Comparison of ENCODE assay signal across 27 cellular contexts in genomic region chr21:37797403-37797802, GRCh38.
"Had no signal": no experiment of that assay in that cellular context is flagged by ENCODE, and none has a peak within 500 bp of the region (broad histone marks: within the 10 kb centered on the region; RNA-seq: fewer than 3 reads in every experiment).

No MANE protein-coding gene starts in this region.

- H3K9me3 Mint-ChIP-seq: activated B cell treated with CpG ODN at 0.5 μM for 24 hours; activated CD4-positive, alpha-beta memory T cell treated with anti-CD3 and anti-CD28 coated beads, Interleukin-2, amount 10 ng/mL, durations not matched to agents 7 days and 5 days had no signal

- H3K27me3 ChIP-seq: adrenal gland, SJCRH30 had no signal

- H3K27ac Mint-ChIP-seq: activated B cell treated with CpG ODN at 0.5 μM for 24 hours; activated CD4-positive, alpha-beta memory T cell treated with anti-CD3 and anti-CD28 coated beads, Interleukin-2, amount 10 ng/mL, durations not matched to agents 7 days and 5 days; activated naive CD8-positive, alpha-beta T cell had no signal

- H3K9me3 ChIP-seq: adrenal gland, SJCRH30 had no signal

- H3K36me3 ChIP-seq: adrenal gland, SJCRH30 had no signal

- H3K27me3 Mint-ChIP-seq: activated B cell treated with CpG ODN at 0.5 μM for 24 hours; activated CD4-positive, alpha-beta memory T cell treated with anti-CD3 and anti-CD28 coated beads, Interleukin-2, amount 10 ng/mL, durations not matched to agents 7 days and 5 days had no signal

- H3K27ac ChIP-seq: adrenal gland, RWPE1, SJCRH30 had no signal

- ATAC-seq: Panc1, SK-N-SH treated with all-trans-retinoic acid at 6 μM for 48 hours had no signal

- H3K4me3 ChIP-seq: adrenal gland, SJCRH30 had no signal

- H3K36me3 Mint-ChIP-seq: activated naive CD8-positive, alpha-beta T cell had no signal

- H3K4me1 Mint-ChIP-seq: activated B cell treated with CpG ODN at 0.5 μM for 24 hours; activated CD4-positive, alpha-beta memory T cell treated with anti-CD3 and anti-CD28 coated beads, Interleukin-2, amount 10 ng/mL, durations not matched to agents 7 days and 5 days had no signal

- H3K4me3 Mint-ChIP-seq: activated B cell treated with CpG ODN at 0.5 μM for 24 hours; activated CD4-positive, alpha-beta memory T cell treated with anti-CD3 and anti-CD28 coated beads, Interleukin-2, amount 10 ng/mL, durations not matched to agents 7 days and 5 days; activated naive CD8-positive, alpha-beta T cell had no signal

- DNase-seq: activated B cell treated with CpG ODN at 0.5 μM for 24 hours; activated CD4-positive, alpha-beta memory T cell treated with anti-CD3 and anti-CD28 coated beads, Interleukin-2, amount 10 ng/mL, durations not matched to agents 7 days and 5 days; activated CD4-positive, alpha-beta T cell treated with anti-CD3 and anti-CD28 coated beads for 1 hour; activated CD4-positive, alpha-beta T cell treated with anti-CD3 and anti-CD28 coated beads, Interleukin-2, amount 50 U/mL, for 1 hour; activated naive CD4-positive, alpha-beta T cell; adrenal gland; anterior cingulate cortex; cerebellar nuclear complex; KG1; MM.1S; NCI-H1048; NCI-H1417; NCI-H1930; NCI-H2171; NCI-H2227 treated with DMSO at 0.1 percent for 48 hours; NCI-H446 treated with DMSO at 0.1 percent for 48 hours; NCI-H526; NCI-H82; OCI-M1; Right ventricle myocardium superior; SJCRH30; SW 1271; T-helper 9 cell had no signal

- H3K4me1 ChIP-seq: adrenal gland, SJCRH30 had no signal
